ENCODE assay signal across 11 cellular contexts in genomic region chr12:131927110-131928079, GRCh38. TPM values are rescaled to one million over a fixed set of nuclear protein-coding genes. Genes with fewer than 3 reads are reported as not detected.
A peak's percentile ranks its signal among the peaks of the same experiment; 100 is the strongest.
DNase-seq lines count a peak whose midpoint lies in the region; ATAC-seq and TF ChIP-seq lines count a peak whose summit lies in the region.
"Had no signal": no experiment of that assay in that cellular context is flagged by ENCODE, and none has a peak within 500 bp of the region (broad histone marks: within the 10 kb centered on the region; RNA-seq: fewer than 3 reads in every experiment).

No MANE protein-coding gene starts in this region.

- WGBS in psoas muscle, 3 donors, result 79 to 93% (median 90%) methylated on average over 22 to 24 of the region's 24 CpGs

- no peak overlapping the region for H2AFZ ChIP-seq in PC-9

- no peak overlapping the region for H3K27ac ChIP-seq in PC-9
- no peak overlapping the region for H3K27ac ChIP-seq in foreskin keratinocyte
- peak overlapping the region; percentile 88 for H3K27ac ChIP-seq in psoas muscle

- CTCF ChIA-PET in PC-9 (lab: Charles Lee), result interaction anchor here (0.6 kb wide), 1 partner anchor 168 kb away, joined by 9 read pairs; no protein-coding TSS in a partner anchor

- H3K79me2 ChIP-seq in PC-9 (ENCODE audit: low read depth), result peaks cover 32% of the 10 kb centered on the region

- H3K4me3 Mint-ChIP-seq in activated T-cell treated with anti-CD3 and anti-CD28 coated beads, Interleukin-2, amount 50 U/mL, for 4 hours, result peak overlapping the region; percentile 85

- DNase-seq in activated T-cell treated with anti-CD3 and anti-CD28 coated beads, Interleukin-2, amount 50 U/mL, for 4 hours, result no peak
- no peak for DNase-seq in activated T-cell treated with anti-CD3 and anti-CD28 coated beads for 4 hours
- no peak for DNase-seq in PC-9
- DNase-seq in foreskin keratinocyte, result no peak
- peak in 1 of 2 donors; percentile 50 for DNase-seq in psoas muscle
- DNase-seq in foreskin melanocyte, result no peak
- DNase-seq in NCI-H526 treated with DMSO at 0.1 percent for 48 hours (lab: John Stamatoyannopoulos, UW), result no peak
- DNase-seq in amniotic stem cell (lab: John Stamatoyannopoulos, UW), result no peak
- DNase-seq: activated effector memory CD4-positive, alpha-beta T cell treated with Interleukin-2 at 50 U/mL for 16 hours; BE2C; MV-4-11 had no signal

- intact Hi-C loops in PC-9 (cut with micrococcal nuclease; ENCODE audit: unreplicated experiment) (loop anchor here (2.0 to 5.0 kb wide), 2 partner anchors 21 to 75 kb away; partner anchors contain the start of gene EP400), psoas muscle (cut with DNase I) (loop anchor here in 1 of 2 donors (2.0 kb wide), 1 partner anchor 31 kb away; no protein-coding TSS in a partner anchor)

- TF ChIP-seq CTCF in PC-9 (conservative IDR thresholded peaks at IDR 0.05), result no peak
- no peak for TF ChIP-seq CTCF in foreskin keratinocyte (conservative IDR thresholded peaks at IDR 0.05)
- no peak for TF ChIP-seq CTCF in psoas muscle (IDR thresholded peaks at IDR 0.05)

- no peak for ATAC-seq in activated T-cell treated with anti-CD3 and anti-CD28 coated beads, Interleukin-2, amount 50 U/mL, for 4 hours
- ATAC-seq in foreskin keratinocyte (peak; percentile 5), psoas muscle (no peak)

- peaks cover 20% of the 10 kb centered on the region; the same call in 1 of the 2 replicates for H3F3A ChIP-seq in PC-9 (ENCODE audit: insufficient read depth, low read depth)

- H3K9me3 ChIP-seq in PC-9 (ENCODE audit: insufficient read depth, low read depth) (no peaks in the 10 kb centered on the region), psoas muscle (no peaks in the 10 kb centered on the region)
- H3K9me3 ChIP-seq: BE2C had no signal

- H3K27me3 Mint-ChIP-seq in activated T-cell treated with anti-CD3 and anti-CD28 coated beads, Interleukin-2, amount 50 U/mL, for 4 hours (ENCODE audit: low read depth), result no peaks in the 10 kb centered on the region

- H4K20me1 ChIP-seq in PC-9 (ENCODE audit: insufficient read depth), result peaks cover 19% of the 10 kb centered on the region

- H3K36me3 Mint-ChIP-seq in activated T-cell treated with anti-CD3 and anti-CD28 coated beads, Interleukin-2, amount 50 U/mL, for 4 hours (ENCODE audit: insufficient read depth), result peaks cover 7% of the 10 kb centered on the region

- no TSS peak for BruUV-seq in PC-9 (replicated peaks; lab: Mats Ljungman, UMichigan)

- H3K4me2 ChIP-seq in PC-9, result peak overlapping the region; percentile 100

- H3K9me2 ChIP-seq in PC-9 (ENCODE audit: insufficient read depth), result no peaks in the 10 kb centered on the region

- peaks cover 15% of the 10 kb centered on the region for H3K4me1 Mint-ChIP-seq in activated T-cell treated with anti-CD3 and anti-CD28 coated beads, Interleukin-2, amount 50 U/mL, for 4 hours (ENCODE audit: low read depth)

- POLR2A ChIA-PET in PC-9 (lab: Charles Lee; ENCODE audit: unreplicated experiment), result interaction anchor here (0.6 to 0.8 kb wide), 2 partner anchors 21 to 47 kb away, joined by 15 to 53 read pairs; no protein-coding TSS in a partner anchor

- H3K27me3 ChIP-seq in PC-9 (ENCODE audit: insufficient read depth, low read depth) (no peaks in the 10 kb centered on the region), foreskin keratinocyte (no peaks in the 10 kb centered on the region), psoas muscle (ENCODE audit: insufficient read depth in 3 of 3, low read length in 2 of 3) (no peaks in the 10 kb centered on the region)
- H3K27me3 ChIP-seq: BE2C had no signal

- H3K4me1 ChIP-seq in PC-9 (replicated peaks; ENCODE audit: insufficient read depth) (peaks cover 8% of the 10 kb centered on the region), foreskin keratinocyte (no peaks in the 10 kb centered on the region), psoas muscle (peaks cover 13% of the 10 kb centered on the region)
- H3K4me1 ChIP-seq: BE2C had no signal

- no peaks in the 10 kb centered on the region for H3K9me3 Mint-ChIP-seq in activated T-cell treated with anti-CD3 and anti-CD28 coated beads, Interleukin-2, amount 50 U/mL, for 4 hours

- H3K36me3 ChIP-seq in PC-9 (ENCODE audit: low read depth) (peaks cover 8% of the 10 kb centered on the region), psoas muscle (ENCODE audit: insufficient read depth in 1 of 2, low read depth in 1 of 2) (peaks cover 3 to 17% of the 10 kb centered on the region in 2 donors)

- H3K4me3 ChIP-seq in PC-9, result peak overlapping the region; percentile 98; the same call in 1 of the 2 replicates
- no peak overlapping the region for H3K4me3 ChIP-seq in psoas muscle

RNA-seq across cellular contexts. Expression of gene PUS1, which starts 1.7 kb away (rescaled TPM):
- total RNA-seq in activated T-cell treated with anti-CD3 and anti-CD28 coated beads, Interleukin-2, amount 50 U/mL, for 4 hours, result 100 to 1,000 TPM; 132 to 157 (median 155) TPM
- 36.4 and 37.0 TPM in 2 replicates for total RNA-seq in PC-9 (2021)
- total RNA-seq in foreskin keratinocyte, result 26.4 and 31.8 TPM in 2 replicates
- 46.8 and 47.4 TPM in 2 replicates for polyA plus RNA-seq in foreskin keratinocyte
- total RNA-seq in psoas muscle, result 10 to 100 TPM; 11.7 to 21.4 (median 18.7) TPM
- polyA plus RNA-seq in psoas muscle, result 10 to 100 TPM; 17.5 to 46.8 (median 20.1) TPM

RNA-seq across cellular contexts. Expression of gene EP400, which starts 22.3 kb away (rescaled TPM):
- 10 to 100 TPM; 53.3 to 57.2 (median 56.9) TPM for total RNA-seq in activated T-cell treated with anti-CD3 and anti-CD28 coated beads, Interleukin-2, amount 50 U/mL, for 4 hours
- total RNA-seq in PC-9 (2021) (45.0 and 50.3 TPM in 2 replicates), foreskin keratinocyte (15.5 and 18.4 TPM in 2 replicates), psoas muscle (10 to 100 TPM; 18.4 to 24.5 (median 22.9) TPM)
- polyA plus RNA-seq in foreskin keratinocyte (9.5 and 11.7 TPM in 2 replicates), psoas muscle (10 to 100 TPM in 1 of 3 donors, 1 to 10 TPM in 2; 8.0 to 11.8 (median 9.4) TPM)

RNA-seq across cellular contexts. Expression of gene ULK1, which starts 33.0 kb away (rescaled TPM):
- 10 to 100 TPM; 16.3 to 17.9 (median 16.7) TPM for total RNA-seq in activated T-cell treated with anti-CD3 and anti-CD28 coated beads, Interleukin-2, amount 50 U/mL, for 4 hours
- total RNA-seq in PC-9 (2021) (50.8 and 70.5 TPM in 2 replicates), foreskin keratinocyte (5.4 and 7.0 TPM in 2 replicates), psoas muscle (10 to 100 TPM; 58.0 to 90.4 (median 68.0) TPM)
- polyA plus RNA-seq in foreskin keratinocyte (4.5 and 6.0 TPM in 2 replicates), psoas muscle (10 to 100 TPM in 2 of 3 donors, 1 to 10 TPM in 1; 4.1 to 47.1 (median 25.7) TPM)
